ENCODE assay signal across 9 cellular contexts in the genomic region with DNA sequence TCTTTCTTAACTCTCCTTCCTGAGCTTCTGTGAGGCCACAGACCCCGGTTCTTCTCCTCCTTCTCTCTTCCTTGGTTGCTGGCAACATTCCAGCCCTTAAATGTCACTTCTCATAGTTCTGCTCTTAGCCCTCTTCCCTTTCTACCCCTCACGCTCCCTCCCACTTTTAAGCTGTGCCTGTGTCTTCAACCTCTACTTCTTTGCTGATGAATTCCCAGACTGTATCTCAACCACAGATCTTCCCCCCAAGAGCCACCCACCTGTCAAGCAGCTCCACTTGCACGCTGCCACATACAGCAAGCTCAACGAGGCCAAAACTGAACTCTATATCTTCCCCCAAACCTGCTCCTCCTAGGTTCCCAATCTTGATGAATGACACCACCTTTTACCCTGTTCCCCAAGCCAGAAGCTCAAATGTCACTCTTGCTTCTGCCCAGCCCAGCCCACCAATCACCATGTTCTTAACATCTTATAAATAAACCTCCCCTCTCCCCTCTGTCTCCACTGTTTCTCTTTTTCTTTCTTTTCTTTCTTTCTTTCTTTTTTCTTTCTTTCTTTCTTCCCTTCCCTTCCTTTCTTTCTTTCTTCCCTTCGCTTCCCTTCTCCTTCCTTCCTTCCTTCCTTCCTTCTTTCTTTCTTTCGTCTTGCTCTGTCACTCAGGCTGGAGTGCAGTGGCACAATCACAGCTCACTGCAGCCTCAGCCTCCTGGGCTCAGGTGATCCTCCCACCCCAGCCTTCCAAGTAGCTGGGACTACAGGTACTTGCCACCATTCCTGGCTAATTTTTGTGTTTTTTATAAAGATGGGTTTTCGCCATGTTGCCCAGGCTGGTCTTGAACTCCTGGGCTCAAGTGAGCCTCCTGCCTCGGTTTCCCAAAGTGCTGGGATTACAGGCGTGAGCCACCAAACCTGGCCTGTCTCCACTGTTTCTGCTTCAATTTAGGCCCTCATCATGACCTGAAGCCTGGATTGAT. TPM values are rescaled to one million over a fixed set of nuclear protein-coding genes. Genes with fewer than 3 reads are reported as not detected.
DNase-seq lines count a peak whose midpoint lies in the region; ATAC-seq, FAIRE-seq and TF ChIP-seq lines count a peak whose summit lies in the region.
"Had no signal": no experiment of that assay in that cellular context is flagged by ENCODE, and none has a peak within 500 bp of the region (broad histone marks: within the 10 kb centered on the region; RNA-seq: fewer than 3 reads in every experiment).

No MANE protein-coding gene starts in this region.

- CTCF ChIA-PET in OCI-LY7 (lab: Charles Lee; ENCODE audit: unreplicated experiment): no interaction called here

- ATAC-seq in GM18868 (IDR thresholded peaks at IDR 0.05; ENCODE audit: unreplicated experiment) (peak; percentile 41), left colon (no peak), GM18519 (IDR thresholded peaks at IDR 0.05; ENCODE audit: low FRiP score, unreplicated experiment) (no peak)

- no TSS peak for BruUV-seq in OCI-LY7 (replicated peaks; lab: Mats Ljungman, UMichigan)

- TF ChIP-seq POLR2A in uterus (IDR thresholded peaks at IDR 0.05): no peak

- H3K4me2 ChIP-seq in OCI-LY7 (ENCODE audit: low read length): no peak overlapping the region
- H3K4me2 ChIP-seq in astrocyte (ENCODE audit: low read length): no peak overlapping the region

- no peaks in the 10 kb centered on the region for H3K9me3 Mint-ChIP-seq in astrocyte (ENCODE audit: unreplicated experiment)

- no peak for FAIRE-seq in astrocyte (lab: Jason Lieb, UNC)

- H3K36me3 Mint-ChIP-seq in astrocyte (ENCODE audit: low read depth, unreplicated experiment): no peaks in the 10 kb centered on the region

- H3K36me3 ChIP-seq in OCI-LY7 (ENCODE audit: insufficient read depth, low read length) (no peaks in the 10 kb centered on the region), astrocyte (ENCODE audit: insufficient read depth, low read length) (no peaks in the 10 kb centered on the region), uterus (no peaks in the 10 kb centered on the region)

- H3K4me3 ChIP-seq in OCI-LY7 (ENCODE audit: low read depth, low read length, poor library complexity, severe bottlenecking): no peak overlapping the region
- H3K4me3 ChIP-seq in astrocyte (ENCODE audit: insufficient read depth, low read depth, low read length): no peak overlapping the region
- H3K4me3 ChIP-seq in uterus: no peak overlapping the region

- no peak overlapping the region for H3K9ac ChIP-seq in astrocyte (ENCODE audit: low read length)

- H4K20me1 ChIP-seq in OCI-LY7 (ENCODE audit: insufficient read depth, low read length) (no peaks in the 10 kb centered on the region), astrocyte (ENCODE audit: insufficient read depth, low read length) (no peaks in the 10 kb centered on the region)

- no peaks in the 10 kb centered on the region for H3K27me3 Mint-ChIP-seq in astrocyte (ENCODE audit: low read depth, unreplicated experiment)

- TF ChIP-seq CTCF in OCI-LY7 (conservative IDR thresholded peaks at IDR 0.05; ENCODE audit: low read length) (no peak), astrocyte (IDR thresholded peaks at IDR 0.05; ENCODE audit: insufficient read depth, low read depth, low read length) (no peak), uterus (IDR thresholded peaks at IDR 0.05) (no peak)

- H3K4me1 Mint-ChIP-seq in astrocyte (ENCODE audit: low read depth, unreplicated experiment): peaks cover 24% of the 10 kb centered on the region

- H3K4me1 ChIP-seq in OCI-LY7 (ENCODE audit: insufficient read depth, low read length, poor library complexity, severe bottlenecking) (peaks cover 15% of the 10 kb centered on the region), astrocyte (ENCODE audit: insufficient read depth, low read length) (peaks cover 21% of the 10 kb centered on the region), uterus (peaks cover 5 to 8% of the 10 kb centered on the region in 2 donors)

- no peak for DNase-seq in OCI-LY7 (ENCODE audit: low spot score)
- DNase-seq in astrocyte (ENCODE audit: low read depth): no peak
- DNase-seq in stimulated activated CD4-positive, alpha-beta T cell treated with anti-CD3 and anti-CD28 coated beads, Interleukin-2, amount 100 ng/mL, for 48 hours: peak; percentile 48 to 58
- DNase-seq in left colon: no peak
- DNase-seq in uterus: no peak
- DNase-seq in NCI-H510A (lab: John Stamatoyannopoulos, UW): no peak
- DNase-seq: T1000 had no signal

- H3K9me3 ChIP-seq in OCI-LY7 (ENCODE audit: low read length) (no peaks in the 10 kb centered on the region), astrocyte (ENCODE audit: insufficient read depth, low read depth, low read length) (no peaks in the 10 kb centered on the region), uterus (no peaks in the 10 kb centered on the region)

- H2AFZ ChIP-seq in OCI-LY7 (ENCODE audit: low read length): peak overlapping the region; percentile 15; the same call in 1 of the 2 replicates
- no peak overlapping the region for H2AFZ ChIP-seq in astrocyte (ENCODE audit: low read depth, low read length)

- peak overlapping the region; percentile 36 for H3K4me3 Mint-ChIP-seq in astrocyte (ENCODE audit: unreplicated experiment)

- no peaks in the 10 kb centered on the region for H3K79me2 ChIP-seq in OCI-LY7 (ENCODE audit: insufficient read depth, low read depth, low read length)
- H3K79me2 ChIP-seq in astrocyte (ENCODE audit: insufficient read depth, low read length): no peaks in the 10 kb centered on the region

- H3K9me2 ChIP-seq in OCI-LY7 (ENCODE audit: insufficient read depth, low read length): no peaks in the 10 kb centered on the region

- H3K27ac ChIP-seq in OCI-LY7 (ENCODE audit: low read depth, low read length, poor library complexity, severe bottlenecking) (no peak overlapping the region), astrocyte (ENCODE audit: low read depth, low read length) (no peak overlapping the region), uterus (peak overlapping the region in 1 of 2 donors; percentile 92)

- POLR2A ChIA-PET in OCI-LY7 (lab: Charles Lee): interaction anchor here (0.5 to 3.7 kb wide), 4 partner anchors 15 to 615 kb away, joined by 3 to 15 read pairs (median 4); no protein-coding TSS in a partner anchor

- H3K27ac Mint-ChIP-seq in astrocyte (ENCODE audit: unreplicated experiment): peak overlapping the region; percentile 72

- H3K27me3 ChIP-seq in astrocyte (ENCODE audit: insufficient read depth, low read length) (no peaks in the 10 kb centered on the region), uterus (no peaks in the 10 kb centered on the region)

- intact Hi-C loops in OCI-LY7 (cut with micrococcal nuclease; ENCODE audit: unreplicated experiment): loop anchor here (2.0 kb wide), 1 partner anchor 19 kb away; a partner anchor contains a TSS
- intact Hi-C loops in left colon (cut with DNase I, micrococcal nuclease): no loop called here
- intact Hi-C loops in uterus (cut with DNase I; ENCODE audit: low total_unique reads): no loop called here

RNA-seq across cellular contexts. Expression of a gene that starts 19.8 kb away (rescaled TPM):
- total RNA-seq in OCI-LY7 (2014; rRNA removed; shearing (Covaris generic)): 208 and 211 TPM in 2 replicates
- total RNA-seq in OCI-LY7 (2022) (186 and 196 TPM in 2 replicates), astrocyte (260 and 271 TPM in 2 replicates), left colon (100 to 1,000 TPM; 265 to 271 TPM), uterus (100 to 1,000 TPM; 276 to 567 (median 333) TPM)

RNA-seq across cellular contexts. Expression of a gene that starts 55.7 kb away (rescaled TPM):
- 87.7 and 94.7 TPM in 2 replicates for total RNA-seq in OCI-LY7 (2014; rRNA removed; shearing (Covaris generic))
- total RNA-seq in OCI-LY7 (2022) (200 and 220 TPM in 2 replicates), astrocyte (126 and 139 TPM in 2 replicates), left colon (100 to 1,000 TPM in 1 of 2 donors, 10 to 100 TPM in 1; 87.3 to 102 TPM), uterus (100 to 1,000 TPM in 2 of 4 donors, 10 to 100 TPM in 2; 40.9 to 142 (median 96.5) TPM)

Comparison
In these comparisons a context has a peak if more than half of its experiments do, and no peak if none do; other contexts are left out.
1. DNase-seq: peak in stimulated activated CD4-positive, alpha-beta T cell treated with anti-CD3 and anti-CD28 coated beads, Interleukin-2, amount 100 ng/mL, for 48 hours (2 of 2); none in OCI-LY7 (single experiment), astrocyte (single experiment), left colon (0 of 2), uterus (0 of 2) and NCI-H510A (single experiment).